9 cellular contexts compared by ENCODE assay signal in genomic region chr14:64196668-64197411, GRCh38.
DNase-seq lines count a peak whose midpoint lies in the region; ATAC-seq, FAIRE-seq and TF ChIP-seq lines count a peak whose summit lies in the region.
"Had no signal": no experiment of that assay in that cellular context is flagged by ENCODE, and none has a peak within 500 bp of the region (broad histone marks: within the 10 kb centered on the region; RNA-seq: fewer than 3 reads in every experiment).

No MANE protein-coding gene starts in this region.

- ATAC-seq in CD8-positive, alpha-beta T cell: peak; percentile 29
- ATAC-seq in HG02938 (IDR thresholded peaks at IDR 0.05; ENCODE audit: unreplicated experiment): no peak

- FAIRE-seq in H54 (lab: Jason Lieb, UNC): peak; percentile 23

- H3K27me3 ChIP-seq in CD8-positive, alpha-beta T cell (ENCODE audit: insufficient read depth, low read length): no peaks in the 10 kb centered on the region
- H3K27me3 ChIP-seq in colonic mucosa (no peaks in the 10 kb centered on the region), testis (no peaks in the 10 kb centered on the region)

- no peak for TF ChIP-seq CTCF in CD8-positive, alpha-beta T cell (IDR thresholded peaks at IDR 0.05)
- TF ChIP-seq CTCF in colonic mucosa (IDR thresholded peaks at IDR 0.05) (no peak), testis (IDR thresholded peaks at IDR 0.05) (no peak)

- 16 to 35% methylated on average over 22 of the region's 22 CpGs for whole genome bisulfite sequencing in testis, 2 donors

- H3K27ac Mint-ChIP-seq in CD8-positive, alpha-beta T cell: no peak overlapping the region

- intact Hi-C loops in CD8-positive, alpha-beta T cell (cut with DNase I, micrococcal nuclease): no loop called here
- intact Hi-C loops in colonic mucosa (cut with DNase I) (no loop called here), testis (cut with DNase I; ENCODE audit: low total_unique reads) (no loop called here)

- peaks cover 5% of the 10 kb centered on the region for H3K36me3 ChIP-seq in CD8-positive, alpha-beta T cell (ENCODE audit: insufficient read depth, low read length)
- H3K36me3 ChIP-seq in colonic mucosa (peaks cover 5% of the 10 kb centered on the region), testis (ENCODE audit: low read depth, missing control alignments) (no peaks in the 10 kb centered on the region)

- H3K27me3 Mint-ChIP-seq in CD8-positive, alpha-beta T cell (ENCODE audit: low read depth): no peaks in the 10 kb centered on the region

- H3K9me3 Mint-ChIP-seq in CD8-positive, alpha-beta T cell: no peaks in the 10 kb centered on the region

- H3K36me3 Mint-ChIP-seq in CD8-positive, alpha-beta T cell: peaks cover 59% of the 10 kb centered on the region

- CTCF ChIA-PET in CD8-positive, alpha-beta T cell (lab: Charles Lee): interaction anchor here (0.6 kb wide), 1 partner anchor 47 kb away, joined by 4 read pairs; no protein-coding TSS in a partner anchor

- no peaks in the 10 kb centered on the region for H3K4me1 ChIP-seq in CD8-positive, alpha-beta T cell (ENCODE audit: insufficient read depth, low read length)
- H3K4me1 ChIP-seq in colonic mucosa (no peaks in the 10 kb centered on the region), testis (peaks cover 56% of the 10 kb centered on the region)

- peak in 1 of 7 experiments; percentile 31 for DNase-seq in CD8-positive, alpha-beta T cell
- DNase-seq in H54 (ENCODE audit: insufficient read length, low spot score): no peak
- peak; percentile 78 for DNase-seq in NCI-H510A treated with DMSO at 0.1 percent for 48 hours (lab: John Stamatoyannopoulos, UW)
- no peak for DNase-seq in colonic mucosa
- peak; percentile 9 to 60 for DNase-seq in lung microvascular endothelial cell (ENCODE audit: low read depth in 2 of 2)
- peak; percentile 85 for DNase-seq in testis
- DNase-seq in stimulated activated naive CD4-positive, alpha-beta T cell treated with Interleukin-2 at 50 U/mL for 16 hours (lab: John Stamatoyannopoulos, UW): no peak

- H3K4me3 ChIP-seq in CD8-positive, alpha-beta T cell (ENCODE audit: low read depth, low read length): no peak overlapping the region
- H3K4me3 ChIP-seq in colonic mucosa: peak overlapping the region; percentile 12
- peak overlapping the region; percentile 37 to 38 for H3K4me3 ChIP-seq in testis

- H3K27ac ChIP-seq in CD8-positive, alpha-beta T cell (ENCODE audit: low read depth, low read length): no peak overlapping the region
- H3K27ac ChIP-seq in colonic mucosa: no peak overlapping the region
- H3K27ac ChIP-seq in testis: peak overlapping the region; percentile 83 to 85
- H3K27ac ChIP-seq: neutrophil had no signal

- H3K9ac ChIP-seq in colonic mucosa (ENCODE audit: low read depth in 2 of 2, low read length in 2 of 2): peak overlapping the region in 1 of 2 donors; percentile 16

- TF ChIP-seq POLR2A in H54 (IDR thresholded peaks at IDR 0.05; ENCODE audit: low read depth, low read length) (no peak), testis (IDR thresholded peaks at IDR 0.05) (no peak)

- POLR2A ChIA-PET in CD8-positive, alpha-beta T cell (lab: Charles Lee): interaction anchor here (0.6 kb wide), 1 partner anchor 70 kb away, joined by 3 read pairs; no protein-coding TSS in a partner anchor

- H3K4me1 Mint-ChIP-seq in CD8-positive, alpha-beta T cell (ENCODE audit: low read depth): peaks cover 35% of the 10 kb centered on the region

- H3K9me3 ChIP-seq in CD8-positive, alpha-beta T cell (ENCODE audit: low read length): no peaks in the 10 kb centered on the region
- H3K9me3 ChIP-seq in colonic mucosa: no peaks in the 10 kb centered on the region
- no peaks in the 10 kb centered on the region for H3K9me3 ChIP-seq in testis
- H3K9me3 ChIP-seq: neutrophil had no signal

- H3K4me3 Mint-ChIP-seq in CD8-positive, alpha-beta T cell: peak overlapping the region; percentile 52

Comparison
In these comparisons a context has a peak if more than half of its experiments do, and no peak if none do; other contexts are left out.
1. DNase-seq: peak in NCI-H510A treated with DMSO at 0.1 percent for 48 hours (single experiment), lung microvascular endothelial cell (2 of 2) and testis (single experiment); none in H54 (single experiment), colonic mucosa (single experiment) and stimulated activated naive CD4-positive, alpha-beta T cell treated with Interleukin-2 at 50 U/mL for 16 hours (single experiment).
2. H3K27ac ChIP-seq: peak in testis (2 of 2); none in CD8-positive, alpha-beta T cell (single experiment) and colonic mucosa (single experiment).